ENCODE assay signal across 9 cellular contexts in genomic region chr1:148353461-148354283, GRCh38.
DNase-seq lines count a peak whose midpoint lies in the region; ATAC-seq, FAIRE-seq and TF ChIP-seq lines count a peak whose summit lies in the region.
"Had no signal": no experiment of that assay in that cellular context is flagged by ENCODE, and none has a peak within 500 bp of the region (broad histone marks: within the 10 kb centered on the region; RNA-seq: fewer than 3 reads in every experiment).

No MANE protein-coding gene starts in this region.

- no peak overlapping the region for H3K4me3 ChIP-seq in BLaER1 treated with 17β-estradiol and CSF1 and Interleukin-3, amounts not matched to agents 10 nM and 100 nM
- peak overlapping the region; percentile 40; the same call in 1 of the 2 replicates for H3K4me3 ChIP-seq in H7 (ENCODE audit: insufficient read depth, low read depth, low read length)
- no peak overlapping the region for H3K4me3 ChIP-seq in suprapubic skin

- H3K9me3 ChIP-seq in BLaER1 treated with 17β-estradiol and CSF1 and Interleukin-3, amounts not matched to agents 10 nM and 100 nM (replicated peaks in 1 of 11): peaks cover 0 to 6% (median 0%) of the 10 kb centered on the region in 11 experiments; a peak in 4 of 22 replicates
- H3K9me3 ChIP-seq in suprapubic skin: no peaks in the 10 kb centered on the region

- no peak for TF ChIP-seq POLR2A in suprapubic skin (IDR thresholded peaks at IDR 0.05)

- peaks cover 0 to 14% (median 8%) of the 10 kb centered on the region in 10 experiments; a peak in 10 of 20 replicates for H3K4me1 ChIP-seq in BLaER1 treated with 17β-estradiol and CSF1 and Interleukin-3, amounts not matched to agents 10 nM and 100 nM
- H3K4me1 ChIP-seq in suprapubic skin: no peaks in the 10 kb centered on the region

- no peak overlapping the region for H3K9ac ChIP-seq in BLaER1 treated with 17β-estradiol and CSF1 and Interleukin-3, amounts not matched to agents 10 nM and 100 nM

- ATAC-seq in HG02759 (IDR thresholded peaks at IDR 0.05; ENCODE audit: unreplicated experiment) (no peak), GM18520 (IDR thresholded peaks at IDR 0.05; ENCODE audit: unreplicated experiment) (no peak)

- 45% methylated on average over 25 of the region's 31 CpGs for WGBS in suprapubic skin

- H3K36me3 ChIP-seq in BLaER1 treated with 17β-estradiol and CSF1 and Interleukin-3, amounts not matched to agents 10 nM and 100 nM: no peaks in the 10 kb centered on the region
- H3K36me3 ChIP-seq in H7 (replicated peaks; ENCODE audit: control insufficient read depth, insufficient read depth, low read length) (no peaks in the 10 kb centered on the region), suprapubic skin (no peaks in the 10 kb centered on the region)

- no peaks in the 10 kb centered on the region for H4K20me1 ChIP-seq in BLaER1 treated with 17β-estradiol and CSF1 and Interleukin-3, amounts not matched to agents 10 nM and 100 nM

- no peak overlapping the region for H3K27ac ChIP-seq in BLaER1 treated with 17β-estradiol and CSF1 and Interleukin-3, amounts not matched to agents 10 nM and 100 nM
- no peak overlapping the region for H3K27ac ChIP-seq in suprapubic skin

- TF ChIP-seq EP300 in suprapubic skin (IDR thresholded peaks at IDR 0.05): no peak

- no peak for TF ChIP-seq CTCF in suprapubic skin (IDR thresholded peaks at IDR 0.05)

- DNase-seq in H7: peak; percentile 81
- peak; percentile 68 for DNase-seq in astrocyte of the hippocampus (ENCODE audit: low read depth, low spot score)
- DNase-seq in iris pigment epithelial cell (ENCODE audit: low read depth): peak; percentile 89
- DNase-seq in GM19239 (ENCODE audit: insufficient read length, low spot score): no peak
- DNase-seq in suprapubic skin (ENCODE audit: low spot score in 2 of 2): no peak

- H3K4me2 ChIP-seq in BLaER1 treated with 17β-estradiol and CSF1 and Interleukin-3, amounts not matched to agents 10 nM and 100 nM: peak overlapping the region in 6 of 11 experiments; percentile 21 to 69 (median 42); a peak in 7 of 22 replicates

- no peak for FAIRE-seq in GM19239 (lab: Jason Lieb, UNC)
- FAIRE-seq: GM18507 had no signal

- no peaks in the 10 kb centered on the region for H3K27me3 ChIP-seq in BLaER1 treated with 17β-estradiol and CSF1 and Interleukin-3, amounts not matched to agents 10 nM and 100 nM
- H3K27me3 ChIP-seq in H7 (ENCODE audit: control insufficient read depth, insufficient read depth, low read length) (peaks cover 15% of the 10 kb centered on the region), suprapubic skin (peaks cover 84% of the 10 kb centered on the region)

Comparison
In these comparisons a context has a peak if more than half of its experiments do, and no peak if none do; other contexts are left out.
1. DNase-seq: peak in H7 (single experiment), astrocyte of the hippocampus (single experiment) and iris pigment epithelial cell (single experiment); none in GM19239 (single experiment) and suprapubic skin (0 of 2).